Comparison of ENCODE assay signal across 1 cellular context in genomic region chr5:181051841-181052525, GRCh38.
TF ChIP-seq lines count a peak whose summit lies in the region.

No MANE protein-coding gene starts in this region.

TF ChIP-seq in K562, 482 proteins besides CTCF, POLR2A, EP300 and RAD21 (continued from another document):
- TF ChIP-seq E2F6 (IDR thresholded peaks at IDR 0.05; ENCODE audit: borderline replicate concordance in 1 of 2, extremely low read depth in 1 of 2, insufficient read depth in 1 of 2, insufficient read length in 1 of 2, low read depth in 1 of 2, low read length in 1 of 2, poor library complexity in 1 of 2, severe bottlenecking in 1 of 2) (peak in 1 of 2 experiments; percentile 28), KAT7 (CRISPR knock-in tag; IDR thresholded peaks at IDR 0.05; ENCODE audit: borderline replicate concordance) (0 out of 2 replicates have a peak, but pooled peaks have one; percentile 13), ZBTB49 (CRISPR knock-in tag; IDR thresholded peaks at IDR 0.05; ENCODE audit: borderline replicate concordance) (no peak), ILK (tag; IDR thresholded peaks at IDR 0.05; ENCODE audit: borderline replicate concordance, low read depth) (no peak), ETV5 (CRISPR knock-in tag; IDR thresholded peaks at IDR 0.05; ENCODE audit: low read depth) (no peak; the same call in 1 of the 2 replicates), CREB3L1 (IDR thresholded peaks at IDR 0.05; ENCODE audit: borderline replicate concordance, low read depth) (no peak), ETV6 (IDR thresholded peaks at IDR 0.05; ENCODE audit: borderline replicate concordance in 1 of 2, low read depth in 2 of 2, low read length in 1 of 2) (0 out of 4 replicates have a peak, but pooled peaks of 1 of the 2 experiments have one; percentile 21), ETV6 (CRISPR knock-in tag; IDR thresholded peaks at IDR 0.05; ENCODE audit: borderline replicate concordance) (no peak), SP1 (CRISPR knock-in tag; IDR thresholded peaks at IDR 0.05) (0 out of 2 replicates have a peak, but pooled peaks have one; percentile 10), L3MBTL2 (IDR thresholded peaks at IDR 0.05) (no peak), ZNF146 (CRISPR knock-in tag; IDR thresholded peaks at IDR 0.05; ENCODE audit: unreplicated experiment) (no peak), KDM1A (IDR thresholded peaks at IDR 0.05) (peak in 1 of 2 experiments; percentile 12; a peak in 1 of 4 replicates), E2F3 (CRISPR knock-in tag; IDR thresholded peaks at IDR 0.05) (no peak), ZNF347 (CRISPR knock-in tag; IDR thresholded peaks at IDR 0.05; ENCODE audit: low read depth) (no peak), NCOA6 (IDR thresholded peaks at IDR 0.05) (no peak), FOXA1 (IDR thresholded peaks at IDR 0.05; ENCODE audit: borderline replicate concordance) (no peak), HDAC2 (IDR thresholded peaks at IDR 0.05) (no peak), ZBTB7A (IDR thresholded peaks at IDR 0.05; ENCODE audit: borderline replicate concordance, control insufficient read depth, low read depth, low read length) (no peak), NELFE (IDR thresholded peaks at IDR 0.05; ENCODE audit: insufficient read depth, insufficient read length) (no peak), KDM4B (IDR thresholded peaks at IDR 0.05; ENCODE audit: borderline replicate concordance in 2 of 2, low read depth in 1 of 2) (no peak), NR2C1 (IDR thresholded peaks at IDR 0.05) (0 out of 2 replicates have a peak, but pooled peaks have one; percentile 33), NR2C1 (tag; IDR thresholded peaks at IDR 0.05) (no peak), PYGO2 (tag; IDR thresholded peaks at IDR 0.05) (no peak), HMG20A (CRISPR knock-in tag; conservative IDR thresholded peaks at IDR 0.05) (no peak)
- TF ChIP-seq, protein P1, sequence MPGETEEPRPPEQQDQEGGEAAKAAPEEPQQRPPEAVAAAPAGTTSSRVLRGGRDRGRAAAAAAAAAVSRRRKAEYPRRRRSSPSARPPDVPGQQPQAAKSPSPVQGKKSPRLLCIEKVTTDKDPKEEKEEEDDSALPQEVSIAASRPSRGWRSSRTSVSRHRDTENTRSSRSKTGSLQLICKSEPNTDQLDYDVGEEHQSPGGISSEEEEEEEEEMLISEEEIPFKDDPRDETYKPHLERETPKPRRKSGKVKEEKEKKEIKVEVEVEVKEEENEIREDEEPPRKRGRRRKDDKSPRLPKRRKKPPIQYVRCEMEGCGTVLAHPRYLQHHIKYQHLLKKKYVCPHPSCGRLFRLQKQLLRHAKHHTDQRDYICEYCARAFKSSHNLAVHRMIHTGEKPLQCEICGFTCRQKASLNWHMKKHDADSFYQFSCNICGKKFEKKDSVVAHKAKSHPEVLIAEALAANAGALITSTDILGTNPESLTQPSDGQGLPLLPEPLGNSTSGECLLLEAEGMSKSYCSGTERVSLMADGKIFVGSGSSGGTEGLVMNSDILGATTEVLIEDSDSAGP (CRISPR knock-in tag; IDR thresholded peaks at IDR 0.05) = 0 out of 2 replicates have a peak, but pooled peaks have one; percentile 45
- TF ChIP-seq, protein P2, sequence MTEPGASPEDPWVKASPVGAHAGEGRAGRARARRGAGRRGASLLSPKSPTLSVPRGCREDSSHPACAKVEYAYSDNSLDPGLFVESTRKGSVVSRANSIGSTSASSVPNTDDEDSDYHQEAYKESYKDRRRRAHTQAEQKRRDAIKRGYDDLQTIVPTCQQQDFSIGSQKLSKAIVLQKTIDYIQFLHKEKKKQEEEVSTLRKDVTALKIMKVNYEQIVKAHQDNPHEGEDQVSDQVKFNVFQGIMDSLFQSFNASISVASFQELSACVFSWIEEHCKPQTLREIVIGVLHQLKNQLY (CRISPR knock-in tag; conservative IDR thresholded peaks at IDR 0.05) = no peak
